In genomic region chrX:77820328-77820727, GRCh38 we compare ENCODE assay signal across 29 cellular contexts.
"Had no signal": no experiment of that assay in that cellular context is flagged by ENCODE, and none has a peak within 500 bp of the region (broad histone marks: within the 10 kb centered on the region; RNA-seq: fewer than 3 reads in every experiment).

No MANE protein-coding gene starts in this region.

- H3K36me3 ChIP-seq: neural progenitor cell, ovary, right lobe of liver, sigmoid colon, transverse colon, upper lobe of right lung, uterus had no signal

- H3K9ac ChIP-seq: neural progenitor cell, parathyroid adenoma had no signal

- H3K27ac Mint-ChIP-seq: natural killer cell; nephron; neural progenitor cell; progenitor cell of endocrine pancreas; stimulated activated memory B cell treated with anti-CD40 and anti-IgM and Interleukin-4, amounts not matched to agents 10 μg/mL and 1 μg/mL and 100 μg/mL, for 72 hours; stimulated activated naive CD8-positive, alpha-beta T cell treated with anti-CD3 and anti-CD28 coated beads, Interleukin-15, amount 100 ng/mL, for 72 hours; type B pancreatic cell had no signal

- H3K36me3 Mint-ChIP-seq: natural killer cell had no signal

- H3K4me1 ChIP-seq: neural progenitor cell, parathyroid adenoma, psoas muscle, right lobe of liver, sigmoid colon, suprapubic skin, testis, tibial artery, transverse colon, upper lobe of right lung, uterus had no signal

- H3K4me2 ChIP-seq: neural progenitor cell had no signal

- H3K9me3 ChIP-seq: ovary, psoas muscle, right lobe of liver, sigmoid colon, suprapubic skin, testis, transverse colon, upper lobe of right lung, uterus had no signal

- H3K27me3 Mint-ChIP-seq: progenitor cell of endocrine pancreas; stimulated activated memory B cell treated with anti-CD40 and anti-IgM and Interleukin-4, amounts not matched to agents 10 μg/mL and 1 μg/mL and 100 μg/mL, for 72 hours; stimulated activated naive CD8-positive, alpha-beta T cell treated with anti-CD3 and anti-CD28 coated beads, Interleukin-15, amount 100 ng/mL, for 72 hours; type B pancreatic cell had no signal

- H3K79me2 ChIP-seq: parathyroid adenoma had no signal

- H3K4me3 Mint-ChIP-seq: natural killer cell; nephron; neural progenitor cell; stimulated activated memory B cell treated with anti-CD40 and anti-IgM and Interleukin-4, amounts not matched to agents 10 μg/mL and 1 μg/mL and 100 μg/mL, for 72 hours; stimulated activated naive CD8-positive, alpha-beta T cell treated with anti-CD3 and anti-CD28 coated beads, Interleukin-15, amount 100 ng/mL, for 72 hours; type B pancreatic cell had no signal

- DNase-seq: natural killer cell; occipital lobe; ovary; posterior cingulate gyrus; psoas muscle; right cardiac atrium; right lobe of liver; sigmoid colon; small intestine; stimulated activated CD4-positive, alpha-beta T cell treated with anti-CD3 and anti-CD28 coated beads, Interleukin-12 subunit alpha, Interleukin-12 subunit beta, amount 100 ng/mL, for 4 hours; stimulated activated CD4-positive, alpha-beta T cell treated with anti-CD3 and anti-CD28 coated beads, Interleukin-1b, Interleukin-23, amount 100 ng/mL, for 48 hours; stimulated activated CD4-positive, alpha-beta T cell treated with anti-CD3 and anti-CD28 coated beads, Interleukin-4, amount 100 ng/mL, for 1 hour; stimulated activated CD8-positive, alpha-beta memory T cell treated with anti-CD3 and anti-CD28 coated beads, Interleukin-4, amount 100 ng/mL, for 48 hours; stimulated activated naive CD4-positive, alpha-beta T cell; stimulated activated naive CD8-positive, alpha-beta T cell treated with anti-CD3 and anti-CD28 coated beads, Interleukin-15, amount 100 ng/mL, for 72 hours; stimulated activated naive CD8-positive, alpha-beta T cell treated with anti-CD3 and anti-CD28 coated beads, Interleukin-15, Interleukin-2, amounts not matched to agents 100 U/mL and 50 U/mL, for 24 hours; substantia nigra; testis; tibial artery; transverse colon; upper lobe of right lung; uterus had no signal

- H2AFZ ChIP-seq: neural progenitor cell, parathyroid adenoma had no signal

- H3K27me3 ChIP-seq: neural progenitor cell, ovary, right lobe of liver, sigmoid colon, suprapubic skin, testis, tibial artery, transverse colon, upper lobe of right lung, uterus had no signal

- H3K4me3 ChIP-seq: neural progenitor cell, ovary, psoas muscle, right lobe of liver, sigmoid colon, suprapubic skin, testis, tibial artery, transverse colon, upper lobe of right lung, uterus had no signal

- H3K27ac ChIP-seq: neural progenitor cell, ovary, parathyroid adenoma, psoas muscle, right lobe of liver, sigmoid colon, suprapubic skin, testis, tibial artery, transverse colon, upper lobe of right lung, uterus had no signal

- H3K4me1 Mint-ChIP-seq: natural killer cell; nephron; neural progenitor cell; stimulated activated memory B cell treated with anti-CD40 and anti-IgM and Interleukin-4, amounts not matched to agents 10 μg/mL and 1 μg/mL and 100 μg/mL, for 72 hours had no signal

- ATAC-seq: natural killer cell; psoas muscle; right cardiac atrium; right lobe of liver; stimulated activated memory B cell treated with anti-CD40 and anti-IgM and Interleukin-4, amounts not matched to agents 10 μg/mL and 1 μg/mL and 100 μg/mL, for 72 hours; stimulated activated naive CD8-positive, alpha-beta T cell treated with anti-CD3 and anti-CD28 coated beads, Interleukin-15, amount 100 ng/mL, for 72 hours; stimulated activated naive CD8-positive, alpha-beta T cell treated with anti-CD3 and anti-CD28 coated beads, Interleukin-15, Interleukin-2, amounts not matched to agents 100 U/mL and 50 U/mL, for 24 hours; upper lobe of right lung had no signal

- FAIRE-seq: small intestine had no signal

- H3K9me3 Mint-ChIP-seq: type B pancreatic cell had no signal
